Comparison of ENCODE assay signal across 1 cellular context in genomic region chr9:33401789-33402188, GRCh38.
TF ChIP-seq lines count a peak whose summit lies in the region.

No MANE protein-coding gene starts in this region.

TF ChIP-seq in K562, 482 proteins besides CTCF, POLR2A, EP300 and RAD21:
- peak; percentile 62; the same call in 1 of the 2 replicates for TF ChIP-seq EGR1 (conservative IDR thresholded peaks at IDR 0.05)
TF ChIP-seq in K562: peak in this region for 1; not testable (repeated sequence) for 481.
